1 cellular context compared by ENCODE assay signal in the genomic region with DNA sequence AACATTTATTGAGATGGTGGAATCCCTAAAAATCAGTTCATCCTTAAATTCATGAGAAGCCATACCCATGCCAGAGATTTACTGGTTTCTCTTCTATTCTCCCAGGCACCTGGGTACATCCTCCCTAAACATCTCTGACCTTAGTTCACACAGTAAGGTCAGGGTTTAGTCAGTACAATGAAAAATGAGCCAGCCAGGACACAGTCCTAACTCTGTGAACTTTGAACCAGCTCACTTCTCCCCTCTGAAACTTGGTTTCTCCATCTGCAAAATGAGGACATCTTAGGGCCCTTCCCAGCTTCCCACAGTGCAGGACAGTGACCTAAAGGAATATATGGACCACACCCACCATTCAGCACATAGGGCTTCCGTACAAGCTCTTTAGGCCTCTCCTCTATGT.
A peak's percentile ranks its signal among the peaks of the same experiment; 100 is the strongest.
TF ChIP-seq lines count a peak whose summit lies in the region.

No MANE protein-coding gene starts in this region.

TF ChIP-seq in HepG2, 621 proteins besides CTCF, POLR2A, EP300 and RAD21:
- TF ChIP-seq SAP130 (CRISPR knock-in tag; IDR thresholded peaks at IDR 0.05; ENCODE audit: low read depth) (0 out of 2 replicates have a peak, but pooled peaks have one; percentile 1), THAP11 (CRISPR knock-in tag; IDR thresholded peaks at IDR 0.05) (peak; percentile 50; the same call in 1 of the 2 replicates), HNF4A (CRISPR knock-in tag; IDR thresholded peaks at IDR 0.05) (peak; percentile 69), EEA1 (CRISPR knock-in tag; IDR thresholded peaks at IDR 0.05; ENCODE audit: borderline replicate concordance) (no peak), NR2F6 (IDR thresholded peaks at IDR 0.05) (0 out of 2 replicates have a peak, but pooled peaks have one; percentile 22), NR2F6 (CRISPR knock-in tag; IDR thresholded peaks at IDR 0.05) (no peak), MBNL3 (CRISPR knock-in tag; conservative IDR thresholded peaks at IDR 0.05) (no peak), ESRRA (CRISPR knock-in tag; IDR thresholded peaks at IDR 0.05; ENCODE audit: low read depth) (0 out of 2 replicates have a peak, but pooled peaks have one; percentile 55), NR2C2 (CRISPR knock-in tag; IDR thresholded peaks at IDR 0.05; ENCODE audit: borderline replicate concordance) (0 out of 2 replicates have a peak, but pooled peaks have one; percentile 15), POLR2AphosphoS5 (IDR thresholded peaks at IDR 0.05; ENCODE audit: low read depth, low read length) (no peak)
